In the genomic region with DNA sequence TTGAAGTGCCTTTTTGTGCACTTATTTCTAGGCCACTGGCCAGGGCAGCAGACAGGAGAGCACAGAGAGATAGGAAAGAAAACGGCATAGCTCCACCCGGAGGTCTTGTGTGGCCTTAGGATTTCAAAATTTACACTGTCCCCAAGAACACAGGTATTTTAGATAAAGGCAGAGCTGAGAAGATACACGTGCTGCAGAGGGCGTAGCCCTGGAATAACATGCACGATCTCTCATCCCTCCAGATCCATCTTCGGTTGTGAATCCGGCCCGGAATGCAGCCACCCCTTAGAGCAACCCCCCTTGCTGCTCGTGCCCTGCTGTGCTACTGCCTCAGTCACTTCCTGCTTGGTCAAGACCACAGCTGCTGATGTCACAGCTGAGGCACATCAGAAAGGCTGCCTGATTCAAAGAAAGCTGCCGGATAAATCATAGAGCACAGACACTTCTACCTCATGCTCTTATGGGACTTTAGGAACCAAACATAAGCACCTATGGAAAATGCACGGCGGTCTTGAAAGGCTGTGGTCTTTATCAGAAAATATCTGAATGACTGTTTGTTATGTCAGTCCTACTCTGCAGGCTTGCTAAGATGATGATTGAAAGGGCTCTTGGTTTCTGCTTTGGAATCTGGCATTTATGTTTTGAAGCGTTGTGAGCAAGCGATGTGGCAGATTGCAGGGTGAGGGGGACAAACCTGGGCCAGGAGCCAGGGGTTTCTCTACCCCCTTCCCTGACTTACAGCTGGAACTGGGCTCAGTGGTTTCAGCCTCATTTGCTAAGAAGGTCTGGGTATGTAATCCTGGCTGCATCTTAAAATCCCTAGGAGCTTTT, we compare ENCODE assay signal across 9 cellular contexts.
A peak's percentile ranks its signal among the peaks of the same experiment; 100 is the strongest.
DNase-seq lines count a peak whose midpoint lies in the region; ATAC-seq and FAIRE-seq lines count a peak whose summit lies in the region.
"Had no signal": no experiment of that assay in that cellular context is flagged by ENCODE, and none has a peak within 500 bp of the region (broad histone marks: within the 10 kb centered on the region; RNA-seq: fewer than 3 reads in every experiment).

No MANE protein-coding gene starts in this region.

- H3K27me3 ChIP-seq in HUES64 (ENCODE audit: insufficient read depth, low read length) (no peaks in the 10 kb centered on the region), adipocyte (replicated peaks; ENCODE audit: control insufficient read depth, insufficient read depth, low read length) (no peaks in the 10 kb centered on the region)

- DNase-seq in GM18507 (ENCODE audit: extremely low spot score, insufficient read length, low read depth) (no peak), adipocyte (ENCODE audit: low read depth) (peak; percentile 41), left kidney (ENCODE audit: low read depth, low spot score) (peak; percentile 35), GM19238 (ENCODE audit: insufficient read length, low spot score) (no peak), NCI-H226 (no peak), LoVo (ENCODE audit: low spot score) (no peak)

- peaks cover 20% of the 10 kb centered on the region; the same call in 1 of the 2 replicates for H3K4me1 ChIP-seq in HUES64 (ENCODE audit: insufficient read depth, low read length)
- peaks cover 7% of the 10 kb centered on the region for H3K4me1 ChIP-seq in adipocyte (ENCODE audit: control insufficient read depth, insufficient read depth, low read length)

- H3K9me3 ChIP-seq in HUES64 (ENCODE audit: insufficient read depth, low read depth, low read length): no peaks in the 10 kb centered on the region
- no peaks in the 10 kb centered on the region for H3K9me3 ChIP-seq in adipocyte (ENCODE audit: control insufficient read depth, low read length)

- H3K4me3 ChIP-seq in HUES64 (ENCODE audit: low read length) (no peak overlapping the region), adipocyte (ENCODE audit: low read length) (no peak overlapping the region)

- peaks cover 38% of the 10 kb centered on the region; the same call in 1 of the 2 replicates for H3K36me3 ChIP-seq in HUES64 (ENCODE audit: insufficient read depth, low read length)
- peaks cover 82% of the 10 kb centered on the region for H3K36me3 ChIP-seq in adipocyte (ENCODE audit: control insufficient read depth, insufficient read depth, low read length, severe bottlenecking)

- no peak overlapping the region for H3K9ac ChIP-seq in HUES64 (ENCODE audit: low read depth, low read length)
- no peak overlapping the region for H3K9ac ChIP-seq in adipocyte (ENCODE audit: low read length)

- FAIRE-seq in GM18507 (lab: Jason Lieb, UNC): peak; percentile 93

- no peak for ATAC-seq in HG02973 (IDR thresholded peaks at IDR 0.05; ENCODE audit: unreplicated experiment)
- ATAC-seq: Panc1 had no signal

- H3K27ac ChIP-seq in HUES64 (ENCODE audit: low read depth, low read length): peak overlapping the region; percentile 77

- 57% methylated on average over 13 of the region's 14 CpGs for WGBS in HUES64

Comparison
In these comparisons a context has a peak if more than half of its experiments do, and no peak if none do; other contexts are left out.
1. DNase-seq: peak in adipocyte (single experiment) and left kidney (single experiment); none in GM18507 (single experiment), GM19238 (single experiment), NCI-H226 (single experiment) and LoVo (single experiment).